Comparison of ENCODE assay signal across 10 cellular contexts in the genomic region with DNA sequence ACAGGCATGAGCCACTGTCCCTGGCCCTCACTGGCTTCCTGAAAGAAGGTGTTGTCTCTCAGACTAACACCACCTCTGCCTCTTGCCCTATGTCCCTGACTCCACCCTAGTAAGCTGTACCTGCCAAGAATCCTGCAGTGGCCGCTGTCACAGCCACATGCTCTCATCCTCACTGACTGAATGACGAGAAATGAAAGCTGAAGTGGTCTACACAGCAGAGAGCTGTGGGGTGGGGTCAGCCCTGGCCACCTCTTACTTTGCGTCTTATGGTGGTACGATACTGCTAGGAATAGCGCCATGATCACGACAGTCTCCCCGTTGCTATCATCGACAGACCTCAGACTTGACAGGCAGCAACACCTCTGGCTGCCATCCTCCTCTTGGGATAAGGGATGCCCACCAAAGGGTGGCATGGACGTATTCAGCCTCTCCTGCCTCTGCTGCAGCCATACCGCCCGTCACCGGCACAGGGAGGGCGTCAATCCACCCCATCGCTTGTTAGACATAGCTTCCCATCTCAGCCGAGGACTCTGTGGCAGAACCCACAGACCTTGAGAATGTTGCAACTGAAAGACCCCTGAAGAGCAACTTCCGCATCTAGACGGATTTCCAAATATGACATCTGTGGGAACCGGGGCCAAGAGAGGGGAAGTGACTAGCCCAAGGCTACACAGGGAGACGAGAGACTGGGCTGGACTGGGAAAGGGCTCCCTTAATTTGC. TPM values are rescaled to one million over a fixed set of nuclear protein-coding genes. Genes with fewer than 3 reads are reported as not detected.
DNase-seq lines count a peak whose midpoint lies in the region; ATAC-seq and TF ChIP-seq lines count a peak whose summit lies in the region.
"Had no signal": no experiment of that assay in that cellular context is flagged by ENCODE, and none has a peak within 500 bp of the region (broad histone marks: within the 10 kb centered on the region; RNA-seq: fewer than 3 reads in every experiment).

No MANE protein-coding gene starts in this region.

- 68 to 73% methylated on average over 19 of the region's 19 CpGs for WGBS in tibial nerve, 2 donors

- TF ChIP-seq CTCF in tibial nerve (IDR thresholded peaks at IDR 0.05) (no peak), GM20000 (IDR thresholded peaks at IDR 0.05; ENCODE audit: extremely low read depth, missing control alignments) (no peak)

- peaks cover 74 to 79% of the 10 kb centered on the region in 2 donors for H3K4me1 Mint-ChIP-seq in immature natural killer cell

- peaks cover 0 to 28% (median 15%) of the 10 kb centered on the region in 4 donors for H3K4me1 ChIP-seq in tibial nerve

- peak overlapping the region in 1 of 4 donors; percentile 64 for H3K27ac ChIP-seq in tibial nerve

- H3K4me3 Mint-ChIP-seq in immature natural killer cell: peak overlapping the region; percentile 91 to 100 (median 95)
- H3K4me3 Mint-ChIP-seq: nephron had no signal

- no peak for TF ChIP-seq POLR2A in tibial nerve (IDR thresholded peaks at IDR 0.05)

- peaks cover 24 to 40% (median 34%) of the 10 kb centered on the region in 3 donors for H3K27me3 Mint-ChIP-seq in immature natural killer cell (ENCODE audit: low read depth in 3 of 3)

- H3K9me3 Mint-ChIP-seq in immature natural killer cell: peaks cover 0 to 3% (median 0%) of the 10 kb centered on the region in 6 donors
- H3K9me3 Mint-ChIP-seq: nephron had no signal

- peak; percentile 33 for DNase-seq in activated naive CD4-positive, alpha-beta T cell treated with Interleukin-2 at 50 U/mL for 16 hours
- DNase-seq in activated naive CD4-positive, alpha-beta T cell (lab: John Stamatoyannopoulos, UW): no peak
- peak; percentile 13 for DNase-seq in activated CD4-positive, alpha-beta T cell treated with anti-CD3 and anti-CD28 coated beads, Interleukin-2, amount 50 U/mL, for 1 hour
- DNase-seq in immature natural killer cell (peak; percentile 46 to 54 (median 52)), tibial nerve (ENCODE audit: low spot score in 2 of 2) (no peak), nucleus accumbens (lab: John Stamatoyannopoulos, UW) (no peak), GM20000 (ENCODE audit: low spot score) (no peak)

- no peaks in the 10 kb centered on the region for H3K27me3 ChIP-seq in tibial nerve

- peaks cover 16 to 22% (median 18%) of the 10 kb centered on the region in 3 donors for H3K36me3 Mint-ChIP-seq in immature natural killer cell

- no peak for TF ChIP-seq EP300 in tibial nerve (IDR thresholded peaks at IDR 0.05)

- H3K9me3 ChIP-seq in tibial nerve: no peaks in the 10 kb centered on the region

- no peaks in the 10 kb centered on the region for H3K36me3 ChIP-seq in tibial nerve

- peak overlapping the region; percentile 91 to 98 (median 96) for H3K27ac Mint-ChIP-seq in immature natural killer cell
- H3K27ac Mint-ChIP-seq: nephron had no signal

- peak overlapping the region; percentile 7 to 49 (median 32) for H3K4me3 ChIP-seq in tibial nerve

- ATAC-seq in GM21825 (IDR thresholded peaks at IDR 0.05; ENCODE audit: unreplicated experiment): no peak

RNA-seq across cellular contexts. Expression of a gene that starts 0.8 kb away (rescaled TPM):
- 100 to 1,000 TPM; 104 to 340 (median 110) TPM for polyA plus RNA-seq in immature natural killer cell
- total RNA-seq in tibial nerve: 10 to 100 TPM; 20.3 to 61.5 (median 21.7) TPM

RNA-seq across cellular contexts. Expression of a gene that starts 34.1 kb away (rescaled TPM):
- 1 to 10 TPM; 1.4 to 7.4 (median 2.3) TPM for polyA plus RNA-seq in immature natural killer cell
- 100 to 1,000 TPM in 1 of 4 donors, 10 to 100 TPM in 3; 37.3 to 140 (median 66.6) TPM for total RNA-seq in tibial nerve

RNA-seq across cellular contexts. Expression of a gene that starts 54.0 kb away (rescaled TPM):
- not detected for polyA plus RNA-seq in immature natural killer cell
- not detected for total RNA-seq in tibial nerve
- total RNA-seq: LHCN-M2 had no signal

Comparison
In these comparisons a context has a peak if more than half of its experiments do, and no peak if none do; other contexts are left out.
1. DNase-seq: peak in activated naive CD4-positive, alpha-beta T cell treated with Interleukin-2 at 50 U/mL for 16 hours (single experiment), activated CD4-positive, alpha-beta T cell treated with anti-CD3 and anti-CD28 coated beads, Interleukin-2, amount 50 U/mL, for 1 hour (single experiment) and immature natural killer cell (3 of 3); none in activated naive CD4-positive, alpha-beta T cell (0 of 4), tibial nerve (0 of 2), nucleus accumbens (0 of 56) and GM20000 (single experiment).